25 cellular contexts compared by ENCODE assay signal in genomic region chr11:2591805-2592204, GRCh38.
DNase-seq lines count a peak whose midpoint lies in the region; ATAC-seq and TF ChIP-seq lines count a peak whose summit lies in the region.
"Had no signal": no experiment of that assay in that cellular context is flagged by ENCODE, and none has a peak within 500 bp of the region (broad histone marks: within the 10 kb centered on the region; RNA-seq: fewer than 3 reads in every experiment).

No MANE protein-coding gene starts in this region.

- H3K27ac ChIP-seq in OCI-LY7 (ENCODE audit: low read depth, low read length, poor library complexity, severe bottlenecking) (no peak overlapping the region), RWPE1 (no peak overlapping the region)
- H3K27ac ChIP-seq: colonic mucosa, esophagus muscularis mucosa, right atrium auricular region, tibial nerve had no signal

- H3K79me2 ChIP-seq in OCI-LY7 (ENCODE audit: insufficient read depth, low read depth, low read length) = no peaks in the 10 kb centered on the region

- no peak overlapping the region for H3K4me3 Mint-ChIP-seq in CD14-positive monocyte
- H3K4me3 Mint-ChIP-seq: activated CD4-positive, alpha-beta T cell treated with anti-CD3 and anti-CD28 coated beads, Interleukin-2, amount 10 ng/mL, durations not matched to agents 7 days and 5 days; activated CD8-positive, alpha-beta memory T cell treated with anti-CD3 and anti-CD28 coated beads, Interleukin-2, amount 10 ng/mL, durations not matched to agents 7 days and 5 days; activated naive CD4-positive, alpha-beta T cell treated with anti-CD3 and anti-CD28 coated beads, Interleukin-2, amount 10 ng/mL, durations not matched to agents 7 days and 5 days; CD4-positive, alpha-beta memory T cell; endodermal cell had no signal

- H3K36me3 Mint-ChIP-seq in CD14-positive monocyte = peaks cover 76 to 82% of the 10 kb centered on the region in 2 donors

- H3K4me2 ChIP-seq in OCI-LY7 (ENCODE audit: low read length) = no peak overlapping the region

- H3K4me1 Mint-ChIP-seq in CD14-positive monocyte = no peaks in the 10 kb centered on the region
- H3K4me1 Mint-ChIP-seq: activated CD4-positive, alpha-beta T cell treated with anti-CD3 and anti-CD28 coated beads, Interleukin-2, amount 10 ng/mL, durations not matched to agents 7 days and 5 days; activated CD8-positive, alpha-beta memory T cell treated with anti-CD3 and anti-CD28 coated beads, Interleukin-2, amount 10 ng/mL, durations not matched to agents 7 days and 5 days; endodermal cell had no signal

- TF ChIP-seq CTCF in CD14-positive monocyte (IDR thresholded peaks at IDR 0.05) (no peak), GM13977 (IDR thresholded peaks at IDR 0.05; ENCODE audit: extremely low read depth, insufficient read depth, missing control alignments) (no peak), OCI-LY7 (conservative IDR thresholded peaks at IDR 0.05; ENCODE audit: low read length) (no peak), RWPE1 (conservative IDR thresholded peaks at IDR 0.05; ENCODE audit: low read depth) (no peak)

- intact Hi-C loops in CD14-positive monocyte (cut with micrococcal nuclease) = no loop called here
- intact Hi-C loops in posterior vena cava (cut with DNase I) = no loop called here
- intact Hi-C loops in OCI-LY7 (cut with micrococcal nuclease; ENCODE audit: unreplicated experiment) = no loop called here

- no peak for ATAC-seq in GM19023 (IDR thresholded peaks at IDR 0.05; ENCODE audit: unreplicated experiment)
- ATAC-seq: activated CD8-positive, alpha-beta memory T cell treated with anti-CD3 and anti-CD28 coated beads, Interleukin-2, amount 10 ng/mL, durations not matched to agents 7 days and 5 days; HCT116; stimulated activated naive CD8-positive, alpha-beta T cell treated with anti-CD3 and anti-CD28 coated beads, Interleukin-15, Interleukin-2, amounts not matched to agents 100 U/mL and 50 U/mL, for 24 hours had no signal

- H2AFZ ChIP-seq in OCI-LY7 (ENCODE audit: low read length) = no peak overlapping the region

- H4K20me1 ChIP-seq in OCI-LY7 (ENCODE audit: insufficient read depth, low read length) = no peaks in the 10 kb centered on the region

- H3K4me3 ChIP-seq in OCI-LY7 (ENCODE audit: low read depth, low read length, poor library complexity, severe bottlenecking) = no peak overlapping the region
- H3K4me3 ChIP-seq: colonic mucosa, esophagus muscularis mucosa, lung, right atrium auricular region had no signal

- no peaks in the 10 kb centered on the region for H3K9me2 ChIP-seq in OCI-LY7 (ENCODE audit: insufficient read depth, low read length)

- in situ Hi-C loops in GM13977 (cut with MboI; ENCODE audit: low pct_unique_long_range_greater_than_20kb, low sequenced_read_pairs, unreplicated experiment) = no loop called here

- peak overlapping the region in 1 of 7 donors; percentile 68 for H3K27ac Mint-ChIP-seq in CD14-positive monocyte
- H3K27ac Mint-ChIP-seq: activated CD4-positive, alpha-beta T cell treated with anti-CD3 and anti-CD28 coated beads, Interleukin-2, amount 10 ng/mL, durations not matched to agents 7 days and 5 days; activated CD8-positive, alpha-beta memory T cell treated with anti-CD3 and anti-CD28 coated beads, Interleukin-2, amount 10 ng/mL, durations not matched to agents 7 days and 5 days; endodermal cell had no signal

- DNase-seq in CD14-positive monocyte (ENCODE audit: low spot score) (peak; percentile 43), GM13977 (ENCODE audit: low spot score) (peak; percentile 10), hepatic stellate cell (ENCODE audit: low spot score) (peak; percentile 2), posterior vena cava (ENCODE audit: low spot score) (peak; percentile 75), OCI-LY7 (ENCODE audit: low spot score) (no peak), GDM1 (lab: John Stamatoyannopoulos, UW) (no peak), RWPE1 (ENCODE audit: low spot score) (no peak)
- DNase-seq: activated CD4-positive, alpha-beta T cell treated with anti-CD3 and anti-CD28 coated beads, Interleukin-2, amount 10 ng/mL, durations not matched to agents 7 days and 5 days; activated CD8-positive, alpha-beta memory T cell treated with anti-CD3 and anti-CD28 coated beads, Interleukin-2, amount 10 ng/mL, durations not matched to agents 7 days and 5 days; activated naive CD4-positive, alpha-beta T cell treated with anti-CD3 and anti-CD28 coated beads, Interleukin-2, amount 10 ng/mL, durations not matched to agents 7 days and 5 days; amniotic stem cell; CD4-positive, alpha-beta memory T cell; colonic mucosa; DMS 273 treated with DMSO at 0.1 percent for 48 hours; endodermal cell; NCI-H1048; NCI-H187 treated with DMSO at 0.1 percent for 48 hours; NCI-H748 treated with DMSO at 0.1 percent for 48 hours; stimulated activated naive CD8-positive, alpha-beta T cell treated with anti-CD3 and anti-CD28 coated beads, Interleukin-15, Interleukin-2, amounts not matched to agents 100 U/mL and 50 U/mL, for 24 hours had no signal

- CTCF ChIA-PET in OCI-LY7 (lab: Charles Lee; ENCODE audit: unreplicated experiment) = no interaction called here
- CTCF ChIA-PET in RWPE1 (lab: Yijun Ruan, JAX) = interaction anchor here (0.7 kb wide), 1 partner anchor 59 kb away, joined by 3 read pairs; no protein-coding TSS in a partner anchor

- H3K9me3 ChIP-seq in OCI-LY7 (ENCODE audit: low read length) = no peaks in the 10 kb centered on the region
- H3K9me3 ChIP-seq: colonic mucosa had no signal

- no peaks in the 10 kb centered on the region for H3K36me3 ChIP-seq in OCI-LY7 (ENCODE audit: insufficient read depth, low read length)
- H3K36me3 ChIP-seq: colonic mucosa, right atrium auricular region had no signal

- H3K27me3 Mint-ChIP-seq in CD14-positive monocyte (ENCODE audit: low read depth in 3 of 3) = peaks cover 0 to 3% (median 0%) of the 10 kb centered on the region in 3 donors
- H3K27me3 Mint-ChIP-seq: activated CD4-positive, alpha-beta T cell treated with anti-CD3 and anti-CD28 coated beads, Interleukin-2, amount 10 ng/mL, durations not matched to agents 7 days and 5 days; activated naive CD4-positive, alpha-beta T cell treated with anti-CD3 and anti-CD28 coated beads, Interleukin-2, amount 10 ng/mL, durations not matched to agents 7 days and 5 days; CD4-positive, alpha-beta memory T cell had no signal

- POLR2A ChIA-PET in OCI-LY7 (lab: Charles Lee) = no interaction called here
- POLR2A ChIA-PET in RWPE1 (lab: Yijun Ruan, JAX; ENCODE audit: low non-redundant PET) = no interaction called here

- no peaks in the 10 kb centered on the region for H3K4me1 ChIP-seq in OCI-LY7 (ENCODE audit: insufficient read depth, low read length, poor library complexity, severe bottlenecking)
- H3K4me1 ChIP-seq: colonic mucosa, esophagus muscularis mucosa, right atrium auricular region had no signal

- no TSS peak for BruUV-seq in OCI-LY7 (replicated peaks; lab: Mats Ljungman, UMichigan)

- H3K9me3 Mint-ChIP-seq in CD14-positive monocyte = peaks cover 0 to 8% (median 3%) of the 10 kb centered on the region in 7 donors
- H3K9me3 Mint-ChIP-seq: endodermal cell had no signal

Comparison
In these comparisons a context has a peak if more than half of its experiments do, and no peak if none do; other contexts are left out.
1. DNase-seq: peak in CD14-positive monocyte (single experiment), GM13977 (single experiment), hepatic stellate cell (single experiment) and posterior vena cava (single experiment); none in OCI-LY7 (single experiment), GDM1 (single experiment) and RWPE1 (single experiment).